ENCODE assay signal across 13 cellular contexts in the genomic region with DNA sequence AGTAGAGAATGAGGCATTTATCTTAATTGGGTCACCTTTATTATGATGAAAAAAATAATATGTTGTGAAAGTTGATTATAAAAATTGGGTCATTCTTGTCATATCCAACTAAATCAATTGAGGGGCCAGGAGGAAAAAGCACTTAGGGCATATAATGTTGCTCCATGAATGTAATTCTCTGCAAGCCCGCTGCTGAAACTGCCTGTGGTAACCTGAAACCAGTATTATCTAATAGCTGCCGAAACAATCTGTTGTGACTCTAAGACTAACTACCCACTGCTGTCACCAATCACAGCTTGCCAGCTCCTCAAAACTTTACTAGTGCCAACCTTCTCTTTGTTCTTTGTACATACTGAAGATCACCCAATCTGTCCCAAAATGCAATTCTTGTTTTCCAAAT.
DNase-seq lines count a peak whose midpoint lies in the region; ATAC-seq, FAIRE-seq and TF ChIP-seq lines count a peak whose summit lies in the region.
"Had no signal": no experiment of that assay in that cellular context is flagged by ENCODE, and none has a peak within 500 bp of the region (broad histone marks: within the 10 kb centered on the region; RNA-seq: fewer than 3 reads in every experiment).

No MANE protein-coding gene starts in this region.

- 61% methylated on average over 2 of the region's 2 CpGs for WGBS in right lobe of liver (ENCODE audit: insufficient coverage, low coverage, low lambda C conversion rate, missing lambda C conversion rate)
- WGBS in HepG2 (ENCODE audit: low lambda C conversion rate), result 86% methylated on average over 2 of the region's 2 CpGs

- POLR2A ChIA-PET in HepG2 (lab: Yijun Ruan, JAX), result no interaction called here
- POLR2A ChIA-PET in PC-3 (lab: Charles Lee; ENCODE audit: unreplicated experiment), result no interaction called here

- TF ChIP-seq CTCF in right lobe of liver (IDR thresholded peaks at IDR 0.05) (no peak), HepG2 (CRISPR knock-in tag; IDR thresholded peaks at IDR 0.05) (no peak), PC-3 (conservative IDR thresholded peaks at IDR 0.05; ENCODE audit: low read depth, low read length) (no peak), cardiac muscle cell (IDR thresholded peaks at IDR 0.05; ENCODE audit: low read depth, low read length) (no peak)

- in situ Hi-C loops in HepG2 (cut with HindIII; ENCODE audit: extremely low pct_ligation_motif_present, low pct_unique_long_range_greater_than_20kb), result no loop called here

- intact Hi-C loops in right lobe of liver (cut with DNase I) (no loop called here), HepG2 (cut with micrococcal nuclease; ENCODE audit: unreplicated experiment) (no loop called here), PC-3 (cut with micrococcal nuclease) (no loop called here), posterior vena cava (cut with DNase I) (no loop called here)

- H4K20me1 ChIP-seq in HepG2 (ENCODE audit: insufficient read depth, low read length) (no peaks in the 10 kb centered on the region), PC-3 (ENCODE audit: low read length) (no peaks in the 10 kb centered on the region)

- H3K9me2 ChIP-seq in PC-3 (replicated peaks; ENCODE audit: low read length), result no peaks in the 10 kb centered on the region

- H3F3A ChIP-seq in PC-3 (ENCODE audit: low read length, unreplicated experiment), result no peaks in the 10 kb centered on the region

- BruUV-seq in HepG2 (replicated peaks; lab: Mats Ljungman, UMichigan) (no TSS peak), PC-3 (replicated peaks; lab: Mats Ljungman, UMichigan) (no TSS peak)

- H3K4me3 ChIP-seq in right lobe of liver (no peak overlapping the region), HepG2 (replicated peaks in 1 of 3; ENCODE audit: insufficient read depth in 1 of 3, low read depth in 2 of 3, low read length in 3 of 3) (no peak overlapping the region), PC-3 (ENCODE audit: low read length) (no peak overlapping the region), cardiac muscle cell (no peak overlapping the region)
- H3K4me3 ChIP-seq: A549 had no signal

- TF ChIP-seq POLR2A in right lobe of liver (IDR thresholded peaks at IDR 0.05) (no peak), HepG2 (IDR thresholded peaks at IDR 0.05; ENCODE audit: insufficient read depth in 1 of 2, low read depth in 2 of 2, low read length in 2 of 2) (no peak)

- FAIRE-seq in HepG2 (lab: Jason Lieb, UNC), result no peak
- FAIRE-seq: A549 had no signal

- H3K79me2 ChIP-seq in HepG2 (ENCODE audit: insufficient read depth, low read length) (no peaks in the 10 kb centered on the region), PC-3 (ENCODE audit: low read length) (no peaks in the 10 kb centered on the region)

- no peak overlapping the region for H3K4me2 ChIP-seq in HepG2 (ENCODE audit: low read depth, low read length)
- H3K4me2 ChIP-seq in PC-3 (ENCODE audit: low read length), result no peak overlapping the region
- H3K4me2 ChIP-seq: A549 had no signal

- H3K27ac ChIP-seq in right lobe of liver (peak overlapping the region in 1 of 3 donors; percentile 3), HepG2 (ENCODE audit: extremely low read length, insufficient read depth, low read length) (no peak overlapping the region), PC-3 (ENCODE audit: low read length) (no peak overlapping the region), cardiac muscle cell (no peak overlapping the region)
- H3K27ac ChIP-seq: A549 had no signal

- TF ChIP-seq EP300 in HepG2 (IDR thresholded peaks at IDR 0.05; ENCODE audit: low read depth in 2 of 2, low read length in 2 of 2) (no peak), HepG2 (CRISPR knock-in tag; IDR thresholded peaks at IDR 0.05; ENCODE audit: borderline replicate concordance) (no peak)

- CTCF ChIA-PET in HepG2 (lab: Yijun Ruan, JAX; ENCODE audit: low intra/inter-chr PET ratio, low total read pairs), result no interaction called here
- CTCF ChIA-PET in PC-3 (lab: Charles Lee), result no interaction called here

- DNase-seq in right lobe of liver, result no peak
- no peak for DNase-seq in HepG2 (ENCODE audit: low spot score)
- DNase-seq in PC-3, result peak; percentile 37
- DNase-seq in cardiac muscle cell (ENCODE audit: low read depth in 1 of 2, low spot score in 1 of 2), result peak; percentile 61 to 67
- DNase-seq in posterior vena cava (ENCODE audit: low spot score), result no peak
- no peak for DNase-seq in NCI-H2029 (lab: John Stamatoyannopoulos, UW)
- no peak for DNase-seq in KG1 (lab: John Stamatoyannopoulos, UW)
- DNase-seq: activated CD4-positive, alpha-beta T cell treated with anti-CD3 and anti-CD28 coated beads, Interleukin-2, amount 10 ng/mL, durations not matched to agents 7 days and 5 days; activated naive CD4-positive, alpha-beta T cell treated with Interleukin-2 at 50 U/mL for 16 hours; NCI-H1048; SIG-M5 had no signal

- H3K36me3 ChIP-seq in right lobe of liver, result peaks cover 0 to 3% (median 0%) of the 10 kb centered on the region in 4 donors
- H3K36me3 ChIP-seq in HepG2 (replicated peaks in 1 of 2; ENCODE audit: control insufficient read depth in 1 of 2, insufficient read depth in 2 of 2, low read length in 2 of 2), result peaks cover 6 to 17% of the 10 kb centered on the region in 2 experiments
- no peaks in the 10 kb centered on the region for H3K36me3 ChIP-seq in PC-3 (ENCODE audit: low read depth, low read length)
- H3K36me3 ChIP-seq in cardiac muscle cell, result no peaks in the 10 kb centered on the region

- H3K4me1 ChIP-seq in right lobe of liver, result peaks cover 0 to 17% (median 1%) of the 10 kb centered on the region in 4 donors
- 0 out of 2 replicates have a peak, but pooled peaks cover 5% of the 10 kb centered on the region for H3K4me1 ChIP-seq in HepG2 (ENCODE audit: insufficient read depth, low read length)
- peaks cover 6% of the 10 kb centered on the region for H3K4me1 ChIP-seq in PC-3 (ENCODE audit: insufficient read depth, low read length)
- H3K4me1 ChIP-seq in cardiac muscle cell (ENCODE audit: low read depth), result no peaks in the 10 kb centered on the region
- H3K4me1 ChIP-seq: A549 had no signal

- H3K27me3 ChIP-seq in right lobe of liver, result no peaks in the 10 kb centered on the region
- H3K27me3 ChIP-seq in HepG2 (ENCODE audit: control insufficient read depth in 1 of 2, insufficient read depth in 2 of 2, low read length in 2 of 2), result no peaks in the 10 kb centered on the region
- no peaks in the 10 kb centered on the region for H3K27me3 ChIP-seq in PC-3 (ENCODE audit: low read length)
- no peaks in the 10 kb centered on the region for H3K27me3 ChIP-seq in cardiac muscle cell

- no peaks in the 10 kb centered on the region for H3K9me3 ChIP-seq in right lobe of liver
- no peaks in the 10 kb centered on the region for H3K9me3 ChIP-seq in HepG2 (ENCODE audit: low read length)
- H3K9me3 ChIP-seq in PC-3 (ENCODE audit: low read length), result no peaks in the 10 kb centered on the region
- no peaks in the 10 kb centered on the region for H3K9me3 ChIP-seq in cardiac muscle cell (ENCODE audit: low read depth)
- H3K9me3 ChIP-seq: A549 had no signal

- ATAC-seq in right lobe of liver (peak in 3 of 4 donors; percentile 19 to 28 (median 24)), HepG2 (no peak), PC-3 (peak; percentile 43; the same call in 1 of the 2 replicates), HG03025 (IDR thresholded peaks at IDR 0.05; ENCODE audit: low FRiP score, unreplicated experiment) (no peak)
- ATAC-seq: A549 had no signal

- TF ChIP-seq RAD21 in HepG2 (CRISPR knock-in tag; IDR thresholded peaks at IDR 0.05), result no peak

- H3K9ac ChIP-seq in HepG2 (ENCODE audit: insufficient read depth, low read depth, low read length) (no peak overlapping the region), PC-3 (ENCODE audit: low read length) (no peak overlapping the region)

- H2AFZ ChIP-seq in HepG2 (ENCODE audit: low read length) (no peak overlapping the region), PC-3 (ENCODE audit: low read length) (no peak overlapping the region)

TF ChIP-seq in HepG2, 621 proteins besides CTCF, POLR2A, EP300 and RAD21:
- TF ChIP-seq ZMYM4 (CRISPR knock-in tag; IDR thresholded peaks at IDR 0.05) (no peak), ZNF143 (CRISPR knock-in tag; IDR thresholded peaks at IDR 0.05) (no peak)

Comparison
In these comparisons a context has a peak if more than half of its experiments do, and no peak if none do; other contexts are left out.
1. ATAC-seq: peak in right lobe of liver (3 of 4) and PC-3 (single experiment); none in HepG2 (single experiment) and HG03025 (single experiment).
2. DNase-seq: peak in PC-3 (single experiment) and cardiac muscle cell (2 of 2); none in right lobe of liver (0 of 3), HepG2 (single experiment), posterior vena cava (single experiment), NCI-H2029 (single experiment) and KG1 (single experiment).